1 cellular context compared by ENCODE assay signal in genomic region chr16:69396187-69397061, GRCh38.
TF ChIP-seq lines count a peak whose summit lies in the region.

No MANE protein-coding gene starts in this region.

TF ChIP-seq in K562, 482 proteins besides CTCF, POLR2A, EP300 and RAD21 (continued from another document):
- TF ChIP-seq SNIP1 (IDR thresholded peaks at IDR 0.05; ENCODE audit: low read depth), result no peak
- TF ChIP-seq STAT6 (CRISPR knock-in tag; IDR thresholded peaks at IDR 0.05), result no peak
- TF ChIP-seq FOSL1 (tag; conservative IDR thresholded peaks at IDR 0.05), result 0 out of 2 replicates have a peak, but pooled peaks have one; percentile 32
- TF ChIP-seq ZNF583 (CRISPR knock-in tag; IDR thresholded peaks at IDR 0.05), result no peak
- 0 out of 2 replicates have a peak, but pooled peaks have one; percentile 9 for TF ChIP-seq PKNOX1 (IDR thresholded peaks at IDR 0.05)
- 0 out of 2 replicates have a peak, but pooled peaks have one; percentile 44 for TF ChIP-seq NFRKB (IDR thresholded peaks at IDR 0.05; ENCODE audit: low read depth)
- no peak for TF ChIP-seq CBX5 (IDR thresholded peaks at IDR 0.05; ENCODE audit: borderline replicate concordance, low read depth)
- TF ChIP-seq SMAD2 (IDR thresholded peaks at IDR 0.05; ENCODE audit: low read depth, low read length), result no peak
- no peak for TF ChIP-seq MCM2 (IDR thresholded peaks at IDR 0.05; ENCODE audit: low read depth)
- TF ChIP-seq ZFP36 (IDR thresholded peaks at IDR 0.05; ENCODE audit: low read depth, low read length, partially characterized antibody), result no peak
- TF ChIP-seq CCAR2 (IDR thresholded peaks at IDR 0.05; ENCODE audit: low read depth, low read length), result no peak
- no peak for TF ChIP-seq FOXP4 (CRISPR knock-in tag; IDR thresholded peaks at IDR 0.05; ENCODE audit: borderline replicate concordance)
- no peak for TF ChIP-seq PHTF2 (CRISPR knock-in tag; IDR thresholded peaks at IDR 0.05)
- no peak for TF ChIP-seq PBX2 (CRISPR knock-in tag; IDR thresholded peaks at IDR 0.05; ENCODE audit: low read depth)
- peak; percentile 58 for TF ChIP-seq PBX2 (tag; conservative IDR thresholded peaks at IDR 0.05; ENCODE audit: low read depth)
- TF ChIP-seq HSF4 (CRISPR knock-in tag; IDR thresholded peaks at IDR 0.05; ENCODE audit: borderline replicate concordance), result no peak
- TF ChIP-seq ZFX (CRISPR knock-in tag; IDR thresholded peaks at IDR 0.05), result peak; percentile 67
- no peak for TF ChIP-seq MCM3 (IDR thresholded peaks at IDR 0.05)
- no peak for TF ChIP-seq ID3 (CRISPR knock-in tag; IDR thresholded peaks at IDR 0.05)
- peak; percentile 27; the same call in 1 of the 2 replicates for TF ChIP-seq ID3 (tag; IDR thresholded peaks at IDR 0.05)
- TF ChIP-seq RB1 (IDR thresholded peaks at IDR 0.05; ENCODE audit: low read depth), result 0 out of 2 replicates have a peak, but pooled peaks have one; percentile 17
- no peak for TF ChIP-seq TCFL5 (CRISPR knock-in tag; conservative IDR thresholded peaks at IDR 0.05)
- no peak for TF ChIP-seq KLF1 (tag; IDR thresholded peaks at IDR 0.05)
- TF ChIP-seq MTA1 (IDR thresholded peaks at IDR 0.05; ENCODE audit: borderline replicate concordance), result peak; percentile 26; the same call in 1 of the 2 replicates
- TF ChIP-seq ATF3 (IDR thresholded peaks at IDR 0.05), result peak; percentile 95
- peak; percentile 40; the same call in 1 of the 2 replicates for TF ChIP-seq ATF3 (CRISPR knock-in tag; conservative IDR thresholded peaks at IDR 0.05)
- no peak for TF ChIP-seq ZNF311 (CRISPR knock-in tag; IDR thresholded peaks at IDR 0.05)
- TF ChIP-seq ZNF384 (IDR thresholded peaks at IDR 0.05; ENCODE audit: low read depth, low read length), result no peak
- TF ChIP-seq DPF2 (IDR thresholded peaks at IDR 0.05), result peak; percentile 42; the same call in 1 of the 2 replicates
- TF ChIP-seq CREB1 (IDR thresholded peaks at IDR 0.05), result peak; percentile 44
- peak; percentile 66 for TF ChIP-seq CREB1 (CRISPR knock-in tag; IDR thresholded peaks at IDR 0.05)
- TF ChIP-seq MCM7 (IDR thresholded peaks at IDR 0.05), result no peak
- TF ChIP-seq ZNF316 (IDR thresholded peaks at IDR 0.05), result peak; percentile 99
- no peak for TF ChIP-seq RCOR1 (IDR thresholded peaks at IDR 0.05; ENCODE audit: borderline replicate concordance in 1 of 2, low read depth in 2 of 2, low read length in 2 of 2)
- TF ChIP-seq ZNF512 (tag; IDR thresholded peaks at IDR 0.05), result no peak
- no peak for TF ChIP-seq KAT8 (IDR thresholded peaks at IDR 0.05; ENCODE audit: low read depth)
- no peak for TF ChIP-seq NR3C1 (CRISPR knock-in tag; IDR thresholded peaks at IDR 0.05)
- peak; percentile 21; the same call in 1 of the 2 replicates for TF ChIP-seq ZNF395 (CRISPR knock-in tag; IDR thresholded peaks at IDR 0.05)
- no peak for TF ChIP-seq ESRRA (IDR thresholded peaks at IDR 0.05; ENCODE audit: borderline replicate concordance, low read depth)
- no peak for TF ChIP-seq ARID3A (IDR thresholded peaks at IDR 0.05; ENCODE audit: borderline replicate concordance, low read depth, low read length)
- peak; percentile 96 for TF ChIP-seq MAFF (IDR thresholded peaks at IDR 0.05; ENCODE audit: low read length)
- TF ChIP-seq SNRNP70 (optimal IDR thresholded peaks at IDR 0.05; ENCODE audit: low read depth, low read length), result no peak
- TF ChIP-seq ZNF589 (CRISPR knock-in tag; IDR thresholded peaks at IDR 0.05; ENCODE audit: low read depth), result no peak
TF ChIP-seq in K562: peak in this region for 51.
